8 cellular contexts compared by ENCODE assay signal in genomic region chr6:150891886-150892485, GRCh38. TPM values are rescaled to one million over a fixed set of nuclear protein-coding genes. Genes with fewer than 3 reads are reported as not detected.
A peak's percentile ranks its signal among the peaks of the same experiment; 100 is the strongest.
DNase-seq lines count a peak whose midpoint lies in the region; ATAC-seq, FAIRE-seq and TF ChIP-seq lines count a peak whose summit lies in the region.

No MANE protein-coding gene starts in this region.

- H3K4me3 ChIP-seq in fibroblast of the aortic adventitia (ENCODE audit: low read depth, low read length) (no peak overlapping the region), thoracic aorta (no peak overlapping the region)

- no peak overlapping the region for H3K27ac ChIP-seq in 22Rv1
- H3K27ac ChIP-seq in thoracic aorta: no peak overlapping the region

- H3K4me3 Mint-ChIP-seq in activated T-cell treated with anti-CD3 and anti-CD28 coated beads, Interleukin-2, amount 50 U/mL, for 72 hours: no peak overlapping the region

- H3K27me3 ChIP-seq in thoracic aorta (replicated peaks; ENCODE audit: insufficient read depth): no peaks in the 10 kb centered on the region

- no peaks in the 10 kb centered on the region for H3K9me3 ChIP-seq in thoracic aorta

- H3K4me1 ChIP-seq in thoracic aorta (ENCODE audit: control insufficient read depth in 1 of 2, low read depth in 2 of 2): peaks cover 3 to 33% of the 10 kb centered on the region in 2 donors

- TF ChIP-seq POLR2A in GM12891 (IDR thresholded peaks at IDR 0.05; ENCODE audit: low read depth, low read length): no peak

- H3K4me1 Mint-ChIP-seq in activated T-cell treated with anti-CD3 and anti-CD28 coated beads, Interleukin-2, amount 50 U/mL, for 72 hours (ENCODE audit: low read depth): peaks cover 29% of the 10 kb centered on the region

- DNase-seq in GM12891 (ENCODE audit: insufficient read length, low spot score): no peak
- peak in 58 of 76 experiments; percentile 14 to 75 (median 40) for DNase-seq in HUDEP-2 (lab: John Stamatoyannopoulos, UW; ENCODE audit: unreplicated experiment in 76 of 76)
- DNase-seq in OCI-M1 (lab: John Stamatoyannopoulos, UW): peak; percentile 84
- peak; percentile 42 to 52 for DNase-seq in activated T-cell treated with anti-CD3 and anti-CD28 coated beads, Interleukin-2, amount 50 U/mL, for 72 hours
- peak; percentile 92 for DNase-seq in fibroblast of the aortic adventitia (ENCODE audit: low read depth)
- peak; percentile 64 for DNase-seq in non-pigmented ciliary epithelial cell (ENCODE audit: low read depth)
- DNase-seq in thoracic aorta (ENCODE audit: low spot score): peak; percentile 28

- FAIRE-seq in GM12891 (lab: Jason Lieb, UNC): peak; percentile 60

- H3K36me3 ChIP-seq in thoracic aorta: no peaks in the 10 kb centered on the region

- H3K36me3 Mint-ChIP-seq in activated T-cell treated with anti-CD3 and anti-CD28 coated beads, Interleukin-2, amount 50 U/mL, for 72 hours (ENCODE audit: insufficient read depth in 2 of 2): peaks cover 14 to 34% of the 10 kb centered on the region in 2 donors

- no peak overlapping the region for H3K27ac Mint-ChIP-seq in activated T-cell treated with anti-CD3 and anti-CD28 coated beads, Interleukin-2, amount 50 U/mL, for 72 hours

- TF ChIP-seq CTCF in 22Rv1 (IDR thresholded peaks at IDR 0.05) (peak; percentile 86), fibroblast of the aortic adventitia (IDR thresholded peaks at IDR 0.05; ENCODE audit: insufficient read depth, low read length) (peak; percentile 84), thoracic aorta (IDR thresholded peaks at IDR 0.05) (peak; percentile 85)

- H3K27me3 Mint-ChIP-seq in activated T-cell treated with anti-CD3 and anti-CD28 coated beads, Interleukin-2, amount 50 U/mL, for 72 hours (ENCODE audit: low read depth): no peaks in the 10 kb centered on the region

- peak; percentile 45 to 58 for ATAC-seq in activated T-cell treated with anti-CD3 and anti-CD28 coated beads, Interleukin-2, amount 50 U/mL, for 72 hours (replicated peaks in 1 of 2)
- peak; percentile 27 for ATAC-seq in thoracic aorta (ENCODE audit: insufficient number of reproducible peaks, low FRiP score, low read depth)

- H3K9me3 Mint-ChIP-seq in activated T-cell treated with anti-CD3 and anti-CD28 coated beads, Interleukin-2, amount 50 U/mL, for 72 hours: no peaks in the 10 kb centered on the region

TF ChIP-seq in GM12891, 5 proteins besides CTCF, POLR2A, EP300 and RAD21:
- TF ChIP-seq SPI1 (IDR thresholded peaks at IDR 0.05; ENCODE audit: low read depth, low read length) (no peak), TAF1 (IDR thresholded peaks at IDR 0.05; ENCODE audit: low read depth, low read length) (no peak), PAX5 (IDR thresholded peaks at IDR 0.05; ENCODE audit: insufficient read depth, low read length, severe bottlenecking) (no peak), POU2F2 (IDR thresholded peaks at IDR 0.05; ENCODE audit: low read depth, low read length) (no peak), POLR2AphosphoS5 (IDR thresholded peaks at IDR 0.05; ENCODE audit: low read depth, low read length) (0 out of 2 replicates have a peak, but pooled peaks have one; percentile 22)

RNA-seq across cellular contexts. Expression of gene MTHFD1L, which starts 26.5 kb away (rescaled TPM):
- 42.2 TPM for polyA plus RNA-seq in GM12891 (2012; ENCODE audit: low read depth, missing spikeins)
- 100 to 1,000 TPM; 138 to 155 TPM for total RNA-seq in activated T-cell treated with anti-CD3 and anti-CD28 coated beads, Interleukin-2, amount 50 U/mL, for 72 hours
- total RNA-seq in fibroblast of the aortic adventitia (ENCODE audit: low replicate concordance) (39.0 and 68.7 TPM in 2 replicates), thoracic aorta (10 to 100 TPM; 52.8 to 77.3 TPM)
